9 cellular contexts compared by ENCODE assay signal in the genomic region with DNA sequence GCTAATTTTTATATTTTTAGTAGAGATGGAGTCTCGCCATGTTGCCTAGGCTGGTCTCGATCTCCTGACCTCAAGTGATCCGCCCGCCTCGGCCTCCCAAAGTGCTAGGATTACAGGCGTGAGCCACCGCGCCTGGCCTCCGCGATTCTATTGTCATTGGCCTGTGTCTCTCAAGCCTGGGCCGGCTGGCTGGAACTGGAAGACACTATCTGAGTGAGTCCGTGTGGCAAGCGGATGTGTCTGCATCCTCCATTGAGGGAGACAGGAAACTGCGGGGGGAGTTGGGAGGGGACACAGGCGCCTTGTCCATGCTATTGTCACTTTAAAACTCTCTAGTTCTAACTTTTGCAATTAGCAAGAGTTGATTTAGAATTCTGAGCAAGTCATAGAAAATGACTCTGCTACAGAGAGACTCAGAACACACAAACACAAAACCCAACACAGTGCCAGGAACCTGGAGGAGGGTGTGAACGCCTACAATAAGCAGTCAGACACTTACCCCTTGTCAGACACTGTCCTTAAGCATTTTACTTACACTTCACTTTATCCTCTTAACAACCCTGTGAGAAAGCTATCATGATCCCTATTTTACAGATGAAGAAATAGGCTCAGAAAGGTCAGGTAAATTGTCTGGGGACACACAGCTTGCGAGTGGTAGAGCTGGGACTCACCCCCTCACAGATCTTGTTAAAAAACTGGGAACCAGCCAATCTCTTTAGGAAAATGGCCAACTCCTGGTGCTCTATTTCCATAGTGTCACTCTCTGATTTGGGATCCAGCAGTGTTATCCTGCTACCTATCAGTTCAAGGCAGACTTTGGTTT. TPM values are rescaled to one million over a fixed set of nuclear protein-coding genes. Genes with fewer than 3 reads are reported as not detected.
DNase-seq lines count a peak whose midpoint lies in the region; ATAC-seq and TF ChIP-seq lines count a peak whose summit lies in the region.
"Had no signal": no experiment of that assay in that cellular context is flagged by ENCODE, and none has a peak within 500 bp of the region (broad histone marks: within the 10 kb centered on the region; RNA-seq: fewer than 3 reads in every experiment).

No MANE protein-coding gene starts in this region.

- peaks cover 22% of the 10 kb centered on the region for H3K4me1 ChIP-seq in GM23338 (ENCODE audit: insufficient read depth)

- DNase-seq in GM23338 (ENCODE audit: low spot score), result no peak
- peak; percentile 21 for DNase-seq in activated T-helper 1 cell treated with anti-CD3 and anti-CD28 coated beads, Interleukin-12 subunit alpha, Interleukin-12 subunit beta, Interleukin-2, Interleukin-4 antibody, amounts not matched to agents 30 ng/mL and 10 ng/mL and 1 ng/mL, durations not matched to agents 14 hours and 24 hours and 36 hours (ENCODE audit: low spot score)
- DNase-seq in left ventricle myocardium superior, result peak; percentile 70
- peak; percentile 52 for DNase-seq in stimulated activated CD4-positive, alpha-beta T cell treated with anti-CD3 and anti-CD28 coated beads, Interleukin-1b, Interleukin-23, amount 100 ng/mL, for 48 hours
- DNase-seq in effector CD4-positive, alpha-beta T cell, result no peak
- DNase-seq in foreskin melanocyte, result no peak
- no peak for DNase-seq in effector CD8-positive, alpha-beta T cell (lab: John Stamatoyannopoulos, UW)
- DNase-seq: NCI-H526 treated with DMSO at 0.1 percent for 48 hours had no signal

- intact Hi-C loops in activated T-helper 1 cell treated with anti-CD3 and anti-CD28 coated beads, Interleukin-12 subunit alpha, Interleukin-12 subunit beta, Interleukin-2, Interleukin-4 antibody, amounts not matched to agents 30 ng/mL and 10 ng/mL and 1 ng/mL, durations not matched to agents 14 hours and 24 hours and 36 hours (cut with micrococcal nuclease), result loop anchor here (1.0 to 5.0 kb wide), 5 partner anchors 15 to 50 kb away; no protein-coding TSS in a partner anchor
- intact Hi-C loops in left ventricle myocardium superior (cut with micrococcal nuclease), result no loop called here

- no peak for TF ChIP-seq CTCF in GM23338 (conservative IDR thresholded peaks at IDR 0.05; ENCODE audit: low read depth in 2 of 2)

- peaks cover 91% of the 10 kb centered on the region for H3K36me3 Mint-ChIP-seq in GM23338 (ENCODE audit: low read depth)
- H3K36me3 Mint-ChIP-seq in activated T-helper 1 cell treated with anti-CD3 and anti-CD28 coated beads, Interleukin-12 subunit alpha, Interleukin-12 subunit beta, Interleukin-2, Interleukin-4 antibody, amounts not matched to agents 30 ng/mL and 10 ng/mL and 1 ng/mL, durations not matched to agents 14 hours and 24 hours and 36 hours (ENCODE audit: low read depth), result peaks cover 68% of the 10 kb centered on the region

- no peaks in the 10 kb centered on the region for H3K9me2 ChIP-seq in GM23338 (ENCODE audit: insufficient read depth)

- peaks cover 19% of the 10 kb centered on the region for H3K27me3 Mint-ChIP-seq in GM23338 (ENCODE audit: insufficient read depth, low read depth, poor library complexity)
- H3K27me3 Mint-ChIP-seq in activated T-helper 1 cell treated with anti-CD3 and anti-CD28 coated beads, Interleukin-12 subunit alpha, Interleukin-12 subunit beta, Interleukin-2, Interleukin-4 antibody, amounts not matched to agents 30 ng/mL and 10 ng/mL and 1 ng/mL, durations not matched to agents 14 hours and 24 hours and 36 hours (ENCODE audit: insufficient read depth), result no peaks in the 10 kb centered on the region

- H3K4me1 Mint-ChIP-seq in GM23338, result peaks cover 40% of the 10 kb centered on the region
- peaks cover 54% of the 10 kb centered on the region for H3K4me1 Mint-ChIP-seq in activated T-helper 1 cell treated with anti-CD3 and anti-CD28 coated beads, Interleukin-12 subunit alpha, Interleukin-12 subunit beta, Interleukin-2, Interleukin-4 antibody, amounts not matched to agents 30 ng/mL and 10 ng/mL and 1 ng/mL, durations not matched to agents 14 hours and 24 hours and 36 hours (ENCODE audit: low read depth)

- H3K4me3 Mint-ChIP-seq in GM23338, result no peak overlapping the region
- peak overlapping the region; percentile 59 for H3K4me3 Mint-ChIP-seq in activated T-helper 1 cell treated with anti-CD3 and anti-CD28 coated beads, Interleukin-12 subunit alpha, Interleukin-12 subunit beta, Interleukin-2, Interleukin-4 antibody, amounts not matched to agents 30 ng/mL and 10 ng/mL and 1 ng/mL, durations not matched to agents 14 hours and 24 hours and 36 hours

- H3K27me3 ChIP-seq in GM23338 (ENCODE audit: insufficient read depth), result no peaks in the 10 kb centered on the region

- H3K36me3 ChIP-seq in GM23338 (ENCODE audit: insufficient read depth), result peaks cover 15% of the 10 kb centered on the region

- ATAC-seq in GM23338, result no peak
- ATAC-seq in left ventricle myocardium superior, result peak; percentile 75
- ATAC-seq in HG02973 (IDR thresholded peaks at IDR 0.05; ENCODE audit: unreplicated experiment), result no peak

- H3K27ac Mint-ChIP-seq in GM23338, result peak overlapping the region; percentile 72
- peak overlapping the region; percentile 87 for H3K27ac Mint-ChIP-seq in activated T-helper 1 cell treated with anti-CD3 and anti-CD28 coated beads, Interleukin-12 subunit alpha, Interleukin-12 subunit beta, Interleukin-2, Interleukin-4 antibody, amounts not matched to agents 30 ng/mL and 10 ng/mL and 1 ng/mL, durations not matched to agents 14 hours and 24 hours and 36 hours

- no peak overlapping the region for H2AFZ ChIP-seq in GM23338

- no peak overlapping the region for H3K4me2 ChIP-seq in GM23338

- H3K79me2 ChIP-seq in GM23338 (replicated peaks; ENCODE audit: insufficient read depth), result peaks cover 29% of the 10 kb centered on the region

- H4K20me1 ChIP-seq in GM23338 (replicated peaks; ENCODE audit: insufficient read depth), result peaks cover 17% of the 10 kb centered on the region

- 0 out of 2 replicates have a peak, but pooled peaks cover 2% of the 10 kb centered on the region for H3F3A ChIP-seq in GM23338 (replicated peaks; ENCODE audit: low read depth)

- no peaks in the 10 kb centered on the region for H3K9me3 Mint-ChIP-seq in GM23338
- H3K9me3 Mint-ChIP-seq in activated T-helper 1 cell treated with anti-CD3 and anti-CD28 coated beads, Interleukin-12 subunit alpha, Interleukin-12 subunit beta, Interleukin-2, Interleukin-4 antibody, amounts not matched to agents 30 ng/mL and 10 ng/mL and 1 ng/mL, durations not matched to agents 14 hours and 24 hours and 36 hours, result no peaks in the 10 kb centered on the region

- no peak overlapping the region for H3K27ac ChIP-seq in GM23338 (ENCODE audit: low read depth)

- H3K4me3 ChIP-seq in GM23338, result no peak overlapping the region

TF ChIP-seq in GM23338, 12 proteins besides CTCF, POLR2A, EP300 and RAD21 (continues in another document):
- TF ChIP-seq STAT1 (IDR thresholded peaks at IDR 0.05; ENCODE audit: unreplicated experiment) (no peak), ZNF114 (CRISPR knock-in tag; IDR thresholded peaks at IDR 0.05) (no peak), JUNB (IDR thresholded peaks at IDR 0.05; ENCODE audit: unreplicated experiment) (no peak), POLR2AphosphoS5 (IDR thresholded peaks at IDR 0.05; ENCODE audit: low read depth) (no peak), NANOG (IDR thresholded peaks at IDR 0.05; ENCODE audit: borderline replicate concordance) (no peak), REST (IDR thresholded peaks at IDR 0.05; ENCODE audit: unreplicated experiment) (no peak), EZH2phosphoT487 (IDR thresholded peaks at IDR 0.05; ENCODE audit: unreplicated experiment) (no peak), CREB1 (CRISPR knock-in tag; IDR thresholded peaks at IDR 0.05; ENCODE audit: low read depth) (no peak)

RNA-seq across cellular contexts. Expression of gene ANP32A, which starts 38.7 kb away (rescaled TPM):
- total RNA-seq in GM23338 (2014; rRNA removed; shearing (Covaris generic)), result 190 and 204 TPM in 2 replicates
- polyA plus RNA-seq in GM23338 (2016; fragmentation: Nextera tagmentation; extraction: Ambion mirVana), result 291 and 304 TPM in 2 replicates
- total RNA-seq in activated T-helper 1 cell treated with anti-CD3 and anti-CD28 coated beads, Interleukin-12 subunit alpha, Interleukin-12 subunit beta, Interleukin-2, Interleukin-4 antibody, amounts not matched to agents 30 ng/mL and 10 ng/mL and 1 ng/mL, durations not matched to agents 14 hours and 24 hours and 36 hours, result 275 TPM in 2 replicates
- 138 TPM for total RNA-seq in left ventricle myocardium superior

Comparison
In these comparisons a context has a peak if more than half of its experiments do, and no peak if none do; other contexts are left out.
1. DNase-seq: peak in activated T-helper 1 cell treated with anti-CD3 and anti-CD28 coated beads, Interleukin-12 subunit alpha, Interleukin-12 subunit beta, Interleukin-2, Interleukin-4 antibody, amounts not matched to agents 30 ng/mL and 10 ng/mL and 1 ng/mL, durations not matched to agents 14 hours and 24 hours and 36 hours (single experiment), left ventricle myocardium superior (single experiment) and stimulated activated CD4-positive, alpha-beta T cell treated with anti-CD3 and anti-CD28 coated beads, Interleukin-1b, Interleukin-23, amount 100 ng/mL, for 48 hours (single experiment); none in GM23338 (single experiment), effector CD4-positive, alpha-beta T cell (single experiment), foreskin melanocyte (single experiment) and effector CD8-positive, alpha-beta T cell (single experiment).